ENCODE assay signal across 1 cellular context in the genomic region with DNA sequence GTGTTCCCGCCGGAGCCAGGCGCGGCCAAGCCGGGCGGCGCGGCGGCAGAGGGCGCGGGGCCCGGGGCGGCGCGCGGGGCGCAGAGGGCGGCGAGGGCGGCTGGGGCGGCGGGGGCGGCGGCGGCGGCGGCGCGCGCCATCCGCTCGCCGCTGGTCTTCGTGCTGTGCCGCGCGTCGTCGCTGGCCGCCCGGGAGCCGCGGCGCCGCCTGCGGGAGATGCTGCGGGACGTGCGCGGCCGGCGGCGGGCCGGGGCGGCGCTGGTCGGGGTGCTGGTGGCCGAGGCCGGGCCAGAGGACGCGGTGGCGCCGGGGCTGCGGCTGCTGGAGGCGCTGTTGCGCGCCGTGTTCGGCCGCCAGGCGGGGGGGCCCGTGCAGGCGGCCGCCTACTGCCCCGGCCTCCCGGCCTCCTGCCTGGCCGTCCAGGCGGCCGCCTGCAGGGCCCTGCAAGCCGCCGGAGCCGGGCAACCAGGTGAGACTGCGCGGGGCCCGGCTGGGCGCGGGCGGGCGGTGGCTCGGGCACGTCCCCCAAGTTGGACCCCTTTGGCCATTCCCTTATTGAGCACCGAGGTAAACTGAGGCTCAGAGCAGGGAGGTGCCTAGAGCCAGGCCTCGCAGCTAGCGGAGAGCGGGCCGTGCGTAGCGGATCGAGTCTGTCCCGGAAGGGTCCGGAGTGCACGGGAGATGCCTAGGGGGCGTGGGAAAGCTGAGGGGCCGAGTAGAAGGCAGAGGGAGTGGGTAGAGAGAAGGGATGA.
TF ChIP-seq lines count a peak whose summit lies in the region.

No MANE protein-coding gene starts in this region.

TF ChIP-seq in HepG2, 621 proteins besides CTCF, POLR2A, EP300 and RAD21 (continues in another document):
- TF ChIP-seq ZBTB20 (CRISPR knock-in tag; IDR thresholded peaks at IDR 0.05; ENCODE audit: borderline replicate concordance, low read depth) (0 out of 2 replicates have a peak, but pooled peaks have one; percentile 57), AGO2 (optimal IDR thresholded peaks at IDR 0.05; ENCODE audit: low read depth, low read length) (peak; percentile 94), KDM2A (CRISPR knock-in tag; IDR thresholded peaks at IDR 0.05; ENCODE audit: borderline replicate concordance, low read depth) (peak; percentile 72; the same call in 1 of the 2 replicates), HOXA5 (CRISPR knock-in tag; IDR thresholded peaks at IDR 0.05) (0 out of 2 replicates have a peak, but pooled peaks have one; percentile 8), GATAD2A (CRISPR knock-in tag; IDR thresholded peaks at IDR 0.05) (no peak), ZSCAN21 (CRISPR knock-in tag; IDR thresholded peaks at IDR 0.05; ENCODE audit: borderline replicate concordance) (peak; percentile 62; the same call in 1 of the 2 replicates), KLF16 (CRISPR knock-in tag; IDR thresholded peaks at IDR 0.05) (no peak), HNRNPLL (IDR thresholded peaks at IDR 0.05; ENCODE audit: low read depth, low read length, poor library complexity, severe bottlenecking) (peak; percentile 69), IKZF4 (CRISPR knock-in tag; IDR thresholded peaks at IDR 0.05; ENCODE audit: borderline replicate concordance, low read depth, not compliant biosample characterization) (peak; percentile 10), IRF9 (CRISPR knock-in tag; IDR thresholded peaks at IDR 0.05; ENCODE audit: borderline replicate concordance) (0 out of 2 replicates have a peak, but pooled peaks have one; percentile 59), MED8 (CRISPR knock-in tag; IDR thresholded peaks at IDR 0.05; ENCODE audit: insufficient replicate concordance) (peak; percentile 30), AFF4 (CRISPR knock-in tag; IDR thresholded peaks at IDR 0.05) (peak; percentile 29; the same call in 1 of the 2 replicates), HCFC1 (IDR thresholded peaks at IDR 0.05; ENCODE audit: low read depth, low read length) (no peak), FOSL1 (CRISPR knock-in tag; IDR thresholded peaks at IDR 0.05; ENCODE audit: borderline replicate concordance) (no peak), SP4 (CRISPR knock-in tag; IDR thresholded peaks at IDR 0.05) (no peak), ZNF468 (CRISPR knock-in tag; IDR thresholded peaks at IDR 0.05) (0 out of 2 replicates have a peak, but pooled peaks have one; percentile 59), POGK (CRISPR knock-in tag; conservative IDR thresholded peaks at IDR 0.05) (0 out of 2 replicates have a peak, but pooled peaks have one; percentile 1), ATF4 (CRISPR knock-in tag; IDR thresholded peaks at IDR 0.05) (no peak), ZNF749 (CRISPR knock-in tag; IDR thresholded peaks at IDR 0.05; ENCODE audit: borderline replicate concordance) (0 out of 2 replicates have a peak, but pooled peaks have one; percentile 45), FOXC1 (CRISPR knock-in tag; IDR thresholded peaks at IDR 0.05; ENCODE audit: borderline replicate concordance) (0 out of 2 replicates have a peak, but pooled peaks have one; percentile 1), AKAP8 (CRISPR knock-in tag; IDR thresholded peaks at IDR 0.05) (peak; percentile 39; the same call in 1 of the 2 replicates), DNMT1 (CRISPR knock-in tag; IDR thresholded peaks at IDR 0.05) (0 out of 2 replicates have a peak, but pooled peaks have one; percentile 62), ZNF451 (CRISPR knock-in tag; IDR thresholded peaks at IDR 0.05) (no peak), JDP2 (CRISPR knock-in tag; IDR thresholded peaks at IDR 0.05; ENCODE audit: borderline replicate concordance) (0 out of 2 replicates have a peak, but pooled peaks have one; percentile 6)
- TF ChIP-seq, protein P1, sequence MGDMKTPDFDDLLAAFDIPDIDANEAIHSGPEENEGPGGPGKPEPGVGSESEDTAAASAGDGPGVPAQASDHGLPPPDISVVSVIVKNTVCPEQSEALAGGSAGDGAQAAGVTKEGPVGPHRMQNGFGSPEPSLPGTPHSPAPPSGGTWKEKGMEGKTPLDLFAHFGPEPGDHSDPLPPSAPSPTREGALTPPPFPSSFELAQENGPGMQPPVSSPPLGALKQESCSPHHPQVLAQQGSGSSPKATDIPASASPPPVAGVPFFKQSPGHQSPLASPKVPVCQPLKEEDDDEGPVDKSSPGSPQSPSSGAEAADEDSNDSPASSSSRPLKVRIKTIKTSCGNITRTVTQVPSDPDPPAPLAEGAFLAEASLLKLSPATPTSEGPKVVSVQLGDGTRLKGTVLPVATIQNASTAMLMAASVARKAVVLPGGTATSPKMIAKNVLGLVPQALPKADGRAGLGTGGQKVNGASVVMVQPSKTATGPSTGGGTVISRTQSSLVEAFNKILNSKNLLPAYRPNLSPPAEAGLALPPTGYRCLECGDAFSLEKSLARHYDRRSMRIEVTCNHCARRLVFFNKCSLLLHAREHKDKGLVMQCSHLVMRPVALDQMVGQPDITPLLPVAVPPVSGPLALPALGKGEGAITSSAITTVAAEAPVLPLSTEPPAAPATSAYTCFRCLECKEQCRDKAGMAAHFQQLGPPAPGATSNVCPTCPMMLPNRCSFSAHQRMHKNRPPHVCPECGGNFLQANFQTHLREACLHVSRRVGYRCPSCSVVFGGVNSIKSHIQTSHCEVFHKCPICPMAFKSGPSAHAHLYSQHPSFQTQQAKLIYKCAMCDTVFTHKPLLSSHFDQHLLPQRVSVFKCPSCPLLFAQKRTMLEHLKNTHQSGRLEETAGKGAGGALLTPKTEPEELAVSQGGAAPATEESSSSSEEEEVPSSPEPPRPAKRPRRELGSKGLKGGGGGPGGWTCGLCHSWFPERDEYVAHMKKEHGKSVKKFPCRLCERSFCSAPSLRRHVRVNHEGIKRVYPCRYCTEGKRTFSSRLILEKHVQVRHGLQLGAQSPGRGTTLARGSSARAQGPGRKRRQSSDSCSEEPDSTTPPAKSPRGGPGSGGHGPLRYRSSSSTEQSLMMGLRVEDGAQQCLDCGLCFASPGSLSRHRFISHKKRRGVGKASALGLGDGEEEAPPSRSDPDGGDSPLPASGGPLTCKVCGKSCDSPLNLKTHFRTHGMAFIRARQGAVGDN (CRISPR knock-in tag; IDR thresholded peaks at IDR 0.05): peak; percentile 78
- TF ChIP-seq, protein P2, sequence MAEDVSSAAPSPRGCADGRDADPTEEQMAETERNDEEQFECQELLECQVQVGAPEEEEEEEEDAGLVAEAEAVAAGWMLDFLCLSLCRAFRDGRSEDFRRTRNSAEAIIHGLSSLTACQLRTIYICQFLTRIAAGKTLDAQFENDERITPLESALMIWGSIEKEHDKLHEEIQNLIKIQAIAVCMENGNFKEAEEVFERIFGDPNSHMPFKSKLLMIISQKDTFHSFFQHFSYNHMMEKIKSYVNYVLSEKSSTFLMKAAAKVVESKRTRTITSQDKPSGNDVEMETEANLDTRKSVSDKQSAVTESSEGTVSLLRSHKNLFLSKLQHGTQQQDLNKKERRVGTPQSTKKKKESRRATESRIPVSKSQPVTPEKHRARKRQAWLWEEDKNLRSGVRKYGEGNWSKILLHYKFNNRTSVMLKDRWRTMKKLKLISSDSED (CRISPR knock-in tag; IDR thresholded peaks at IDR 0.05): no peak
- TF ChIP-seq, protein P3, sequence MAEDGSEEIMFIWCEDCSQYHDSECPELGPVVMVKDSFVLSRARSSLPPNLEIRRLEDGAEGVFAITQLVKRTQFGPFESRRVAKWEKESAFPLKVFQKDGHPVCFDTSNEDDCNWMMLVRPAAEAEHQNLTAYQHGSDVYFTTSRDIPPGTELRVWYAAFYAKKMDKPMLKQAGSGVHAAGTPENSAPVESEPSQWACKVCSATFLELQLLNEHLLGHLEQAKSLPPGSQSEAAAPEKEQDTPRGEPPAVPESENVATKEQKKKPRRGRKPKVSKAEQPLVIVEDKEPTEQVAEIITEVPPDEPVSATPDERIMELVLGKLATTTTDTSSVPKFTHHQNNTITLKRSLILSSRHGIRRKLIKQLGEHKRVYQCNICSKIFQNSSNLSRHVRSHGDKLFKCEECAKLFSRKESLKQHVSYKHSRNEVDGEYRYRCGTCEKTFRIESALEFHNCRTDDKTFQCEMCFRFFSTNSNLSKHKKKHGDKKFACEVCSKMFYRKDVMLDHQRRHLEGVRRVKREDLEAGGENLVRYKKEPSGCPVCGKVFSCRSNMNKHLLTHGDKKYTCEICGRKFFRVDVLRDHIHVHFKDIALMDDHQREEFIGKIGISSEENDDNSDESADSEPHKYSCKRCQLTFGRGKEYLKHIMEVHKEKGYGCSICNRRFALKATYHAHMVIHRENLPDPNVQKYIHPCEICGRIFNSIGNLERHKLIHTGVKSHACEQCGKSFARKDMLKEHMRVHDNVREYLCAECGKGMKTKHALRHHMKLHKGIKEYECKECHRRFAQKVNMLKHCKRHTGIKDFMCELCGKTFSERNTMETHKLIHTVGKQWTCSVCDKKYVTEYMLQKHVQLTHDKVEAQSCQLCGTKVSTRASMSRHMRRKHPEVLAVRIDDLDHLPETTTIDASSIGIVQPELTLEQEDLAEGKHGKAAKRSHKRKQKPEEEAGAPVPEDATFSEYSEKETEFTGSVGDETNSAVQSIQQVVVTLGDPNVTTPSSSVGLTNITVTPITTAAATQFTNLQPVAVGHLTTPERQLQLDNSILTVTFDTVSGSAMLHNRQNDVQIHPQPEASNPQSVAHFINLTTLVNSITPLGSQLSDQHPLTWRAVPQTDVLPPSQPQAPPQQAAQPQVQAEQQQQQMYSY (CRISPR knock-in tag; IDR thresholded peaks at IDR 0.05): no peak
- TF ChIP-seq, protein P4, sequence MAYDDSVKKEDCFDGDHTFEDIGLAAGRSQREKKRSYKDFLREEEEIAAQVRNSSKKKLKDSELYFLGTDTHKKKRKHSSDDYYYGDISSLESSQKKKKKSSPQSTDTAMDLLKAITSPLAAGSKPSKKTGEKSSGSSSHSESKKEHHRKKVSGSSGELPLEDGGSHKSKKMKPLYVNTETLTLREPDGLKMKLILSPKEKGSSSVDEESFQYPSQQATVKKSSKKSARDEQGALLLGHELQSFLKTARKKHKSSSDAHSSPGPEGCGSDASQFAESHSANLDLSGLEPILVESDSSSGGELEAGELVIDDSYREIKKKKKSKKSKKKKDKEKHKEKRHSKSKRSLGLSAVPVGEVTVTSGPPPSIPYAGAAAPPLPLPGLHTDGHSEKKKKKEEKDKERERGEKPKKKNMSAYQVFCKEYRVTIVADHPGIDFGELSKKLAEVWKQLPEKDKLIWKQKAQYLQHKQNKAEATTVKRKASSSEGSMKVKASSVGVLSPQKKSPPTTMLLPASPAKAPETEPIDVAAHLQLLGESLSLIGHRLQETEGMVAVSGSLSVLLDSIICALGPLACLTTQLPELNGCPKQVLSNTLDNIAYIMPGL (CRISPR knock-in tag; IDR thresholded peaks at IDR 0.05; ENCODE audit: borderline replicate concordance in 1 of 2, low read depth in 1 of 2): peak in 1 of 2 experiments; percentile 66; a peak in 1 of 4 replicates
- TF ChIP-seq, protein P5, sequence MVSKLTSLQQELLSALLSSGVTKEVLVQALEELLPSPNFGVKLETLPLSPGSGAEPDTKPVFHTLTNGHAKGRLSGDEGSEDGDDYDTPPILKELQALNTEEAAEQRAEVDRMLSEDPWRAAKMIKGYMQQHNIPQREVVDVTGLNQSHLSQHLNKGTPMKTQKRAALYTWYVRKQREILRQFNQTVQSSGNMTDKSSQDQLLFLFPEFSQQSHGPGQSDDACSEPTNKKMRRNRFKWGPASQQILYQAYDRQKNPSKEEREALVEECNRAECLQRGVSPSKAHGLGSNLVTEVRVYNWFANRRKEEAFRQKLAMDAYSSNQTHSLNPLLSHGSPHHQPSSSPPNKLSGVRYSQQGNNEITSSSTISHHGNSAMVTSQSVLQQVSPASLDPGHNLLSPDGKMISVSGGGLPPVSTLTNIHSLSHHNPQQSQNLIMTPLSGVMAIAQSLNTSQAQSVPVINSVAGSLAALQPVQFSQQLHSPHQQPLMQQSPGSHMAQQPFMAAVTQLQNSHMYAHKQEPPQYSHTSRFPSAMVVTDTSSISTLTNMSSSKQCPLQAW (CRISPR knock-in tag; IDR thresholded peaks at IDR 0.05): 0 out of 2 replicates have a peak, but pooled peaks have one; percentile 35
